ENCODE assay signal across 1 cellular context in the genomic region with DNA sequence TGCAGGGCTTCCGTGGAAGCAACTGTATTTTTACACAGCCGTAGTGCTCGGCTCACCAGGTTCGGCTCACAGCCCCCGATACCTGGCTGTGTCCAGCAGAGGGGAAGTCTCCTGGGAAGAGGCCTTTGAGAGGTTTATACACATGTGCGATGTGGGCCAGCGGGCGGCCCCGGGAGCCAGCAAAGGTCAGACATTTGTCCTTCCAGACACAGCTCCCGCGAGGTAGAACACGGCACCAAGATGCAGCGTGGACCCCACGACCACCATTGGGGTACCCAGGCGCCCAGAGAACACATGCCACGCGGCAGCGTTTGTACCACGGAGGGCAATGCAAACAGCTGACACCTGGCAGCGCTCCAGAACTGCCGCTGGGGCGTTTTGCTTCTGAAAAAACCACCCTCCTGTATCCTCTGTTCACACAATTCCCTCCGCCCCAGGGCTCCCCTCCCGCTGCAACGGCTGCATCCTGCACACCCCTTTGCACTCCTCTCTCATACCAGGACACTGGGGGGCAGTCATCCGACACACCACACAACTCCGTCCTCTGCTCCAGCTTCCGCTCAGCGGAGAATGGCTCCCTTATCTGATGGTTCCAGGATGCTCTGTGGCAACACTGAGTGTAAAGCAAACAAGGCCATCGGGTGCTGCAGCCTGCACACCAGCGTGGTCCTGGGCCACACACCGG.
TF ChIP-seq lines count a peak whose summit lies in the region.

No MANE protein-coding gene starts in this region.

TF ChIP-seq in GM23338, 12 proteins besides CTCF, POLR2A, EP300 and RAD21:
- TF ChIP-seq, protein P1, sequence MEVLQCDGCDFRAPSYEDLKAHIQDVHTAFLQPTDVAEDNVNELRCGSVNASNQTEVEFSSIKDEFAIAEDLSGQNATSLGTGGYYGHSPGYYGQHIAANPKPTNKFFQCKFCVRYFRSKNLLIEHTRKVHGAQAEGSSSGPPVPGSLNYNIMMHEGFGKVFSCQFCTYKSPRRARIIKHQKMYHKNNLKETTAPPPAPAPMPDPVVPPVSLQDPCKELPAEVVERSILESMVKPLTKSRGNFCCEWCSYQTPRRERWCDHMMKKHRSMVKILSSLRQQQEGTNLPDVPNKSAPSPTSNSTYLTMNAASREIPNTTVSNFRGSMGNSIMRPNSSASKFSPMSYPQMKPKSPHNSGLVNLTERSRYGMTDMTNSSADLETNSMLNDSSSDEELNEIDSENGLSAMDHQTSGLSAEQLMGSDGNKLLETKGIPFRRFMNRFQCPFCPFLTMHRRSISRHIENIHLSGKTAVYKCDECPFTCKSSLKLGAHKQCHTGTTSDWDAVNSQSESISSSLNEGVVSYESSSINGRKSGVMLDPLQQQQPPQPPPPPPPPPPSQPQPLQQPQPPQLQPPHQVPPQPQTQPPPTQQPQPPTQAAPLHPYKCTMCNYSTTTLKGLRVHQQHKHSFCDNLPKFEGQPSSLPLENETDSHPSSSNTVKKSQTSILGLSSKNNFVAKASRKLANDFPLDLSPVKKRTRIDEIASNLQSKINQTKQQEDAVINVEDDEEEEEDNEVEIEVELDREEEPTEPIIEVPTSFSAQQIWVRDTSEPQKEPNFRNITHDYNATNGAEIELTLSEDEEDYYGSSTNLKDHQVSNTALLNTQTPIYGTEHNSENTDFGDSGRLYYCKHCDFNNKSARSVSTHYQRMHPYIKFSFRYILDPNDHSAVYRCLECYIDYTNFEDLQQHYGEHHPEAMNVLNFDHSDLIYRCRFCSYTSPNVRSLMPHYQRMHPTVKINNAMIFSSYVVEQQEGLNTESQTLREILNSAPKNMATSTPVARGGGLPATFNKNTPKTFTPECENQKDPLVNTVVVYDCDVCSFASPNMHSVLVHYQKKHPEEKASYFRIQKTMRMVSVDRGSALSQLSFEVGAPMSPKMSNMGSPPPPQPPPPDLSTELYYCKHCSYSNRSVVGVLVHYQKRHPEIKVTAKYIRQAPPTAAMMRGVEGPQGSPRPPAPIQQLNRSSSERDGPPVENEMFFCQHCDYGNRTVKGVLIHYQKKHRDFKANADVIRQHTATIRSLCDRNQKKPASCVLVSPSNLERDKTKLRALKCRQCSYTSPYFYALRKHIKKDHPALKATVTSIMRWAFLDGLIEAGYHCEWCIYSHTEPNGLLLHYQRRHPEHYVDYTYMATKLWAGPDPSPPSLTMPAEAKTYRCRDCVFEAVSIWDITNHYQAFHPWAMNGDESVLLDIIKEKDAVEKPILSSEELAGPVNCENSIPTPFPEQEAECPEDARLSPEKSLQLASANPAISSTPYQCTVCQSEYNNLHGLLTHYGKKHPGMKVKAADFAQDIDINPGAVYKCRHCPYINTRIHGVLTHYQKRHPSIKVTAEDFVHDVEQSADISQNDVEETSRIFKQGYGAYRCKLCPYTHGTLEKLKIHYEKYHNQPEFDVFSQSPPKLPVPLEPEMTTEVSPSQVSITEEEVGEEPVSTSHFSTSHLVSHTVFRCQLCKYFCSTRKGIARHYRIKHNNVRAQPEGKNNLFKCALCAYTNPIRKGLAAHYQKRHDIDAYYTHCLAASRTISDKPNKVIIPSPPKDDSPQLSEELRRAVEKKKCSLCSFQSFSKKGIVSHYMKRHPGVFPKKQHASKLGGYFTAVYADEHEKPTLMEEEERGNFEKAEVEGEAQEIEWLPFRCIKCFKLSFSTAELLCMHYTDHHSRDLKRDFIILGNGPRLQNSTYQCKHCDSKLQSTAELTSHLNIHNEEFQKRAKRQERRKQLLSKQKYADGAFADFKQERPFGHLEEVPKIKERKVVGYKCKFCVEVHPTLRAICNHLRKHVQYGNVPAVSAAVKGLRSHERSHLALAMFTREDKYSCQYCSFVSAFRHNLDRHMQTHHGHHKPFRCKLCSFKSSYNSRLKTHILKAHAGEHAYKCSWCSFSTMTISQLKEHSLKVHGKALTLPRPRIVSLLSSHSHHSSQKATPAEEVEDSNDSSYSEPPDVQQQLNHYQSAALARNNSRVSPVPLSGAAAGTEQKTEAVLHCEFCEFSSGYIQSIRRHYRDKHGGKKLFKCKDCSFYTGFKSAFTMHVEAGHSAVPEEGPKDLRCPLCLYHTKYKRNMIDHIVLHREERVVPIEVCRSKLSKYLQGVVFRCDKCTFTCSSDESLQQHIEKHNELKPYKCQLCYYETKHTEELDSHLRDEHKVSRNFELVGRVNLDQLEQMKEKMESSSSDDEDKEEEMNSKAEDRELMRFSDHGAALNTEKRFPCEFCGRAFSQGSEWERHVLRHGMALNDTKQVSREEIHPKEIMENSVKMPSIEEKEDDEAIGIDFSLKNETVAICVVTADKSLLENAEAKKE (CRISPR knock-in tag; IDR thresholded peaks at IDR 0.05), result no peak
- TF ChIP-seq ZNF331 (CRISPR knock-in tag; IDR thresholded peaks at IDR 0.05; ENCODE audit: low read depth), result no peak
- no peak for TF ChIP-seq ZNF114 (CRISPR knock-in tag; IDR thresholded peaks at IDR 0.05)
- TF ChIP-seq NANOG (IDR thresholded peaks at IDR 0.05; ENCODE audit: borderline replicate concordance), result no peak
- TF ChIP-seq, protein P2, sequence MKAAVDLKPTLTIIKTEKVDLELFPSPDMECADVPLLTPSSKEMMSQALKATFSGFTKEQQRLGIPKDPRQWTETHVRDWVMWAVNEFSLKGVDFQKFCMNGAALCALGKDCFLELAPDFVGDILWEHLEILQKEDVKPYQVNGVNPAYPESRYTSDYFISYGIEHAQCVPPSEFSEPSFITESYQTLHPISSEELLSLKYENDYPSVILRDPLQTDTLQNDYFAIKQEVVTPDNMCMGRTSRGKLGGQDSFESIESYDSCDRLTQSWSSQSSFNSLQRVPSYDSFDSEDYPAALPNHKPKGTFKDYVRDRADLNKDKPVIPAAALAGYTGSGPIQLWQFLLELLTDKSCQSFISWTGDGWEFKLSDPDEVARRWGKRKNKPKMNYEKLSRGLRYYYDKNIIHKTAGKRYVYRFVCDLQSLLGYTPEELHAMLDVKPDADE (IDR thresholded peaks at IDR 0.05), result no peak
- TF ChIP-seq, protein P3, sequence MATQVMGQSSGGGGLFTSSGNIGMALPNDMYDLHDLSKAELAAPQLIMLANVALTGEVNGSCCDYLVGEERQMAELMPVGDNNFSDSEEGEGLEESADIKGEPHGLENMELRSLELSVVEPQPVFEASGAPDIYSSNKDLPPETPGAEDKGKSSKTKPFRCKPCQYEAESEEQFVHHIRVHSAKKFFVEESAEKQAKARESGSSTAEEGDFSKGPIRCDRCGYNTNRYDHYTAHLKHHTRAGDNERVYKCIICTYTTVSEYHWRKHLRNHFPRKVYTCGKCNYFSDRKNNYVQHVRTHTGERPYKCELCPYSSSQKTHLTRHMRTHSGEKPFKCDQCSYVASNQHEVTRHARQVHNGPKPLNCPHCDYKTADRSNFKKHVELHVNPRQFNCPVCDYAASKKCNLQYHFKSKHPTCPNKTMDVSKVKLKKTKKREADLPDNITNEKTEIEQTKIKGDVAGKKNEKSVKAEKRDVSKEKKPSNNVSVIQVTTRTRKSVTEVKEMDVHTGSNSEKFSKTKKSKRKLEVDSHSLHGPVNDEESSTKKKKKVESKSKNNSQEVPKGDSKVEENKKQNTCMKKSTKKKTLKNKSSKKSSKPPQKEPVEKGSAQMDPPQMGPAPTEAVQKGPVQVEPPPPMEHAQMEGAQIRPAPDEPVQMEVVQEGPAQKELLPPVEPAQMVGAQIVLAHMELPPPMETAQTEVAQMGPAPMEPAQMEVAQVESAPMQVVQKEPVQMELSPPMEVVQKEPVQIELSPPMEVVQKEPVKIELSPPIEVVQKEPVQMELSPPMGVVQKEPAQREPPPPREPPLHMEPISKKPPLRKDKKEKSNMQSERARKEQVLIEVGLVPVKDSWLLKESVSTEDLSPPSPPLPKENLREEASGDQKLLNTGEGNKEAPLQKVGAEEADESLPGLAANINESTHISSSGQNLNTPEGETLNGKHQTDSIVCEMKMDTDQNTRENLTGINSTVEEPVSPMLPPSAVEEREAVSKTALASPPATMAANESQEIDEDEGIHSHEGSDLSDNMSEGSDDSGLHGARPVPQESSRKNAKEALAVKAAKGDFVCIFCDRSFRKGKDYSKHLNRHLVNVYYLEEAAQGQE (IDR thresholded peaks at IDR 0.05; ENCODE audit: unreplicated experiment), result no peak
- TF ChIP-seq STAT1 (IDR thresholded peaks at IDR 0.05; ENCODE audit: unreplicated experiment), result no peak
- TF ChIP-seq POLR2AphosphoS5 (IDR thresholded peaks at IDR 0.05; ENCODE audit: low read depth), result no peak
- TF ChIP-seq JUNB (IDR thresholded peaks at IDR 0.05; ENCODE audit: unreplicated experiment), result no peak
- no peak for TF ChIP-seq CREB1 (CRISPR knock-in tag; IDR thresholded peaks at IDR 0.05; ENCODE audit: low read depth)
- TF ChIP-seq EZH2phosphoT487 (IDR thresholded peaks at IDR 0.05; ENCODE audit: unreplicated experiment), result no peak
- no peak for TF ChIP-seq EZH2 (IDR thresholded peaks at IDR 0.05; ENCODE audit: low read depth, unreplicated experiment)
